In the genomic region with DNA sequence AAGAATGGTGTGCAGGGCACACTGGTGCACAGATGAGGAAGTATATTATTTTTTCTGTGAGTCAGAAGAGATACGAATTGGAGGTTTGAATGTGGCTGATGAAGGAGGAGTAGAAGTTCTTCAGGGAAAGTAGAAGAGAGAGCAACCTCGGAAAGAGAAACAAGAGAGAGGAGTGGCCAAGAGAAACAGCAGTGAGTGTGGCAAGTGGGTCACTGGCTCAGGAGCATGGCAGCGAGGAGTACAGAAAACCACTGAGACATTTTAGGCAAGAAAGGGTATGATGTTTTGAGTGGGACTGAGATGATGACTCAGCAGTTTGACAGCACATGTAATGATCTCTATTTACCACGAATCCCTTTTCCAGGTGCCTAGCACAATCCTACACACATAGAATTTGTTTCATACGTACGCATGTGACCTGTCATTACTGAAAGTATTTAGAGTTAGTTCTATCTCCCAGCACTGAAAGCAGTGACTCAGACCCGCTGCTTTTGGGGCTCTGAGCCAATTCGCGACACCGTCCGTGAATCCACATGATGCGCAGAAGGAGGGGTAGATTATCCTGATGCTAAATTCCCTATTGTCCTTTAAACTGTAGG, we compare ENCODE assay signal across 24 cellular contexts.
"Had no signal": no experiment of that assay in that cellular context is flagged by ENCODE, and none has a peak within 500 bp of the region (broad histone marks: within the 10 kb centered on the region; RNA-seq: fewer than 3 reads in every experiment).

No MANE protein-coding gene starts in this region.

- H3K36me3 Mint-ChIP-seq: activated naive CD8-positive, alpha-beta T cell treated with anti-CD3 and anti-CD28 coated beads, Interleukin-2, amount 10 ng/mL, durations not matched to agents 7 days and 5 days; brain; immature natural killer cell; naive B cell; stimulated activated effector memory CD8-positive, alpha-beta T cell treated with anti-CD3 and anti-CD28 coated beads, Interleukin-12 subunit alpha, Interleukin-12 subunit beta, amount 100 ng/mL, for 72 hours had no signal

- H3K9me3 ChIP-seq: colonic mucosa had no signal

- H3K27ac ChIP-seq: colonic mucosa, heart right ventricle, ovary, sigmoid colon, stomach, VCaP had no signal

- H3K27ac Mint-ChIP-seq: activated naive CD8-positive, alpha-beta T cell treated with anti-CD3 and anti-CD28 coated beads, Interleukin-2, amount 10 ng/mL, durations not matched to agents 7 days and 5 days; brain; immature natural killer cell; naive B cell; stimulated activated effector memory CD8-positive, alpha-beta T cell treated with anti-CD3 and anti-CD28 coated beads, Interleukin-12 subunit alpha, Interleukin-12 subunit beta, amount 100 ng/mL, for 72 hours; T-helper 17 cell had no signal

- FAIRE-seq: frontal cortex had no signal

- H3K27me3 Mint-ChIP-seq: activated naive CD8-positive, alpha-beta T cell treated with anti-CD3 and anti-CD28 coated beads, Interleukin-2, amount 10 ng/mL, durations not matched to agents 7 days and 5 days; naive B cell; T-helper 17 cell had no signal

- ATAC-seq: heart right ventricle; mucosa of descending colon; stimulated activated effector memory CD8-positive, alpha-beta T cell treated with anti-CD3 and anti-CD28 coated beads, Interleukin-12 subunit alpha, Interleukin-12 subunit beta, amount 100 ng/mL, for 72 hours; T-helper 17 cell had no signal

- H3K4me1 ChIP-seq: colonic mucosa, heart right ventricle, sigmoid colon, stomach had no signal

- H3K36me3 ChIP-seq: colonic mucosa, heart right ventricle, ovary, sigmoid colon, stomach had no signal

- H3K4me3 Mint-ChIP-seq: activated naive CD8-positive, alpha-beta T cell treated with anti-CD3 and anti-CD28 coated beads, Interleukin-2, amount 10 ng/mL, durations not matched to agents 7 days and 5 days; brain; immature natural killer cell; naive B cell; neural crest cell; stimulated activated effector memory CD8-positive, alpha-beta T cell treated with anti-CD3 and anti-CD28 coated beads, Interleukin-12 subunit alpha, Interleukin-12 subunit beta, amount 100 ng/mL, for 72 hours; T-helper 17 cell had no signal

- H3K4me3 ChIP-seq: colonic mucosa, heart right ventricle, mucosa of descending colon, ovary, sigmoid colon, stomach had no signal

- H3K27me3 ChIP-seq: colonic mucosa, heart right ventricle, ovary, sigmoid colon, stomach had no signal

- DNase-seq: activated CD4-positive, alpha-beta T cell treated with anti-CD3 and anti-CD28 coated beads for 1 hour; activated CD8-positive, alpha-beta memory T cell treated with anti-CD3 and anti-CD28 coated beads for 24 hours; activated CD8-positive, alpha-beta memory T cell treated with anti-CD3 and anti-CD28 coated beads, Interleukin-2, amount 50 U/mL, for 48 hours; activated naive CD4-positive, alpha-beta T cell; activated naive CD8-positive, alpha-beta T cell treated with anti-CD3 and anti-CD28 coated beads, Interleukin-2, amount 10 ng/mL, durations not matched to agents 7 days and 5 days; anterior cingulate cortex; central memory CD4-positive, alpha-beta T cell; colonic mucosa; heart right ventricle; immature natural killer cell; mesenchymal stem cell; mucosa of descending colon; naive B cell; ovary; sigmoid colon; stimulated activated CD4-positive, alpha-beta T cell treated with anti-CD3 and anti-CD28 coated beads, Interleukin-4, amount 100 ng/mL, for 24 hours; stomach; T-helper 17 cell; trophoblast cell had no signal

- H3K4me1 Mint-ChIP-seq: activated naive CD8-positive, alpha-beta T cell treated with anti-CD3 and anti-CD28 coated beads, Interleukin-2, amount 10 ng/mL, durations not matched to agents 7 days and 5 days; brain; immature natural killer cell; naive B cell; neural crest cell; stimulated activated effector memory CD8-positive, alpha-beta T cell treated with anti-CD3 and anti-CD28 coated beads, Interleukin-12 subunit alpha, Interleukin-12 subunit beta, amount 100 ng/mL, for 72 hours; T-helper 17 cell had no signal
